Comparison of ENCODE assay signal across 8 cellular contexts in the genomic region with DNA sequence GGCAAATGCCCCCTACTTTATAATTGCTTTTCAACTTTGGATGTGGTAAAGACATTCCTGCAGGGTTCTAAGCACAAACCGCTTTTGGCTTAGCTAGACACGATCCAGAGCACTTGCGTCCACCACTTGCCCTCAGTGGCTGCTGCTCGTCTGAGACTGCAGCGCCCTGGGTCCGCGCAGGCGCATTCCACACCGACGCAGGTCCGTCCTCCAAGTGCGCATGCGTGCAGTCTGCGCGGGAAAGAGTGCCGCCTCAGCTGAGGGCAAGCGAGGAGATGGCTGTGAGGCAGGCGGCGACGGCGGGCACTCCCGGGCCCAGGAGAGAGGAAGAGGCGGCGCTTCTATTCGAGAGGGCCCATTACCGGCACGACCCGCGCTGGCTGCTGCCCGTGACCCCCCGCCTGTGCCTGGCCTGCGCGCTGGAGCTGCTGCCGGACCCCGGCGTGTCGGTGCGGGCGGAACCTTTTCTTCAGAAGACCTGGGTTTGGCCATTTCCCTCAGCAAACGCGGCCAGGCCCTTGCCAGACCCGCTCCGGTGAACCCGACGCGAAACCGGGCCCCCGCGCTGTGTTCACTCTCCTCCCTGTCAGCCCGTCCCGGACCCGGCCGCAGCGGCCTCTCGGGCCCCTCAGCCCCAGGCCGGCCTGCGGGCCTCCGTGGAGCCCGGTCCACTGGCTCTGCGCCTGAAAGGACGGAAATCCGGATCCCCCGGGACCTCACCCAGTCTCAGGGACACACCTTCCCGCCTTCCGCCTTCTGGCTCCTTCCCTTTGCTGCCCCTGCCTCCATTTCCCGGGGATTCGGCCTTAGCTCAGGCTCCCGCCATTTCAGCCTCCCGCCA. TPM values are rescaled to one million over a fixed set of nuclear protein-coding genes. Genes with fewer than 3 reads are reported as not detected.
DNase-seq lines count a peak whose midpoint lies in the region; ATAC-seq, FAIRE-seq and TF ChIP-seq lines count a peak whose summit lies in the region.

A gene with protein sequence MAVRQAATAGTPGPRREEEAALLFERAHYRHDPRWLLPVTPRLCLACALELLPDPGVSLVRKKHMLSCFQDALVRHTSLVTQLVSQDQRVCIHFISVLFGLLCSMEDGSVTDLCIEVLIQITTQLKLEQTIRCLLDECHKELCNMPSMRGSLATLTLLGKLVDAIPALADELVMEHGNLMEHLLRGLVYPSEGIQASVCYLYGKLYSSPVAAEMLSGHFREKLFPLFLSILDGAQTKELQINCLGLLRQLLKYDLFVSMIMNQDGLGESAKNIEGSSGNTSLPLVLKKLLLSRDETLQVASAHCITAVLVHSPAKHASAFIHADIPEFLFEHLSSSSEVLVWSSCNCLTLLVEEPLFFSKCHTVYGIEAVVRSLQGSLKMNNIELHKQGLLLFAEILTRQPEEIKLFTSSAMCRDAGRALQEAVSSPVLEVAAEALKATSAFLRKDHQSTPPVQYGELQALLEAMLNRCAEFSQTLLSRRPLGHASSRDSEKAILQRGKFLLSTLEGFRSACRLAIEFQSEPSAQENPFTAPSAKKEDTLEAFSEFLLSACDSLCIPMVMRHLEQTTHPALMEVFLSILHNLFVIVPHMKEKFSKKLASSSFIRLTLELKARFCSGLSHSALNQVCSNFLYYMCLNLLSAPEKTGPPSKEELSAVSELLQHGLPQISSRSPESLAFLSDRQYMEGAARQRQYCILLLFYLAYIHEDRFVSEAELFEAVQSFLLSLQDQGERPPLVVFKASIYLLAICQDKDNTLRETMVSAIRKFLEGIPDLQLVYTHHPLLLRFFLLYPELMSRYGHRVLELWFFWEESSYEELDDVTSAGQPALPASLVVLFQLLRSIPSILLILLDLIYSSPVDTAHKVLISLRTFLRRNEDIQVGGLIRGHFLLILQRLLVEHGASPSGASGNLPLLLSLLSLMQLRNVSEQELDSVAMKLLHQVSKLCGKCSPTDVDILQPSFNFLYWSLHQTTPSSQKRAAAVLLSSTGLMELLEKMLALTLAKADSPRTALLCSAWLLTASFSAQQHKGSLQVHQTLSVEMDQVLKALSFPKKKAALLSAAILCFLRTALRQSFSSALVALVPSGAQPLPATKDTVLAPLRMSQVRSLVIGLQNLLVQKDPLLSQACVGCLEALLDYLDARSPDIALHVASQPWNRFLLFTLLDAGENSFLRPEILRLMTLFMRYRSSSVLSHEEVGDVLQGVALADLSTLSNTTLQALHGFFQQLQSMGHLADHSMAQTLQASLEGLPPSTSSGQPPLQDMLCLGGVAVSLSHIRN (plus strand): TSS at position 240 of the 841 bp plus-strand sequence. CDS start 36 bp downstream, at position 276.

- no peak for TF ChIP-seq RAD21 in K562 (CRISPR knock-in tag; conservative IDR thresholded peaks at IDR 0.05 in 1 of 2, IDR thresholded peaks at IDR 0.05 in 1 of 2)

- H3K27ac Mint-ChIP-seq in WTC11 = no peak within 1 kb of the TSS

- CTCF ChIA-PET in WTC11 (lab: Charles Lee) = interaction anchor here (0.8 to 4.1 kb wide), 11 partner anchors 19 to 247 kb away, joined by 3 to 76 read pairs (median 5); a partner anchor contains a TSS
- CTCF ChIA-PET in K562 (lab: Yijun Ruan, JAX; ENCODE audit: low intra/inter-chr PET ratio) = no interaction called here

- no peak for TF ChIP-seq EP300 in K562 (IDR thresholded peaks at IDR 0.05; ENCODE audit: low read length)

- POLR2A ChIA-PET in WTC11 (lab: Charles Lee) = interaction anchor here (0.6 to 0.7 kb wide), 2 partner anchors 11 to 554 kb away, joined by 4 read pairs; a partner anchor contains a TSS
- POLR2A ChIA-PET in K562 (lab: Yijun Ruan, JAX) = interaction anchor here (0.6 to 3.0 kb wide), 4 partner anchors 12 to 276 kb away, joined by 3 to 26 read pairs (median 3); a partner anchor contains a TSS

- H3K27me3 ChIP-seq in K562 (ENCODE audit: control insufficient read depth in 2 of 2, insufficient read depth in 2 of 2, low read length in 2 of 2) = no peaks in the 10 kb centered on the region

- H3K36me3 ChIP-seq in K562 (ENCODE audit: control insufficient read depth, insufficient read depth, low read length) = no peaks in the 10 kb centered on the region

- no peak for FAIRE-seq in K562 (lab: Jason Lieb, UNC)

- no peaks in the 10 kb centered on the region for H3K9me3 ChIP-seq in K562 (replicated peaks; ENCODE audit: control insufficient read depth, insufficient read depth, low read depth, low read length)

- no peaks in the 10 kb centered on the region; the same call in none of the 2 replicates for H3K36me3 Mint-ChIP-seq in WTC11

- in situ Hi-C loops in K562 (cut with MboI) = loop anchor here (5.0 kb wide), 1 partner anchor 243 kb away; no protein-coding TSS in a partner anchor

- no peaks in the 10 kb centered on the region for H3K79me2 ChIP-seq in K562 (ENCODE audit: control insufficient read depth, insufficient read depth, low read length)

- DNase-seq in DMS153 treated with DMSO at 0.1 percent for 48 hours (lab: John Stamatoyannopoulos, UW; ENCODE audit: unreplicated experiment) = peak; percentile 67
- DNase-seq in WTC11 (ENCODE audit: low spot score) = peak; percentile 49
- no peak for DNase-seq in K562 (ENCODE audit: extremely low read depth in 1 of 4, low spot score in 3 of 4)
- peak; percentile 75 for DNase-seq in kidney tubule cell (ENCODE audit: low spot score)
- DNase-seq in stimulated activated CD4-positive, alpha-beta T cell treated with anti-CD3 and anti-CD28 coated beads, Interleukin-2, amount 100 ng/mL, for 48 hours = peak; percentile 89 to 94
- no peak for DNase-seq in NCI-H1694 (lab: John Stamatoyannopoulos, UW)
- DNase-seq in HuH-7 (ENCODE audit: low spot score) = no peak

- TF ChIP-seq POLR2A in K562 (conservative IDR thresholded peaks at IDR 0.05) = no peak

- H2AFZ ChIP-seq in K562 (ENCODE audit: low read depth, low read length) = no peak within 1 kb of the TSS

- no peaks in the 10 kb centered on the region; the same call in none of the 2 replicates for H4K20me1 ChIP-seq in K562 (replicated peaks; ENCODE audit: control insufficient read depth, insufficient read depth, low read length)

- H3K4me3 Mint-ChIP-seq in WTC11 = no peak within 1 kb of the TSS

- no peak within 1 kb of the TSS for H3K4me2 ChIP-seq in K562 (ENCODE audit: insufficient read depth, low read length)

- H3K9ac ChIP-seq in K562 (ENCODE audit: insufficient read depth in 1 of 2, low read depth in 2 of 2, low read length in 2 of 2) = no peak within 1 kb of the TSS

- H3K9me3 Mint-ChIP-seq in WTC11 = no peaks in the 10 kb centered on the region

- ATAC-seq in WTC11 (no peak), K562 (no peak), HG02884 (IDR thresholded peaks at IDR 0.05; ENCODE audit: unreplicated experiment) (no peak)

- H3K27ac ChIP-seq in K562 (ENCODE audit: extremely low read depth, low read depth, low read length) = no peak within 1 kb of the TSS

- intact Hi-C loops in K562 (cut with micrococcal nuclease) = loop anchor here (5.0 kb wide), 1 partner anchor 48 kb away; no protein-coding TSS in a partner anchor

- H3K4me3 ChIP-seq in K562 = no peak within 1 kb of the TSS

- H3K4me1 ChIP-seq in K562 (replicated peaks in 1 of 2; ENCODE audit: control insufficient read depth in 2 of 2, insufficient read depth in 2 of 2, low read length in 2 of 2) = peaks cover 2 to 18% of the 10 kb centered on the region in 2 experiments; a peak in 2 of 5 replicates

- H3K4me1 Mint-ChIP-seq in WTC11 = peaks cover 10% of the 10 kb centered on the region

- no peak for TF ChIP-seq CTCF in WTC11 (IDR thresholded peaks at IDR 0.05)
- TF ChIP-seq CTCF in K562 (IDR thresholded peaks at IDR 0.05 in 2 of 3, conservative IDR thresholded peaks at IDR 0.05 in 1 of 3; ENCODE audit: insufficient read depth in 2 of 3, low read depth in 1 of 3, low read length in 3 of 3) = no peak

- H3K27me3 Mint-ChIP-seq in WTC11 (ENCODE audit: low read depth) = peaks cover 34% of the 10 kb centered on the region

- BruUV-seq in K562 (replicated peaks; lab: Mats Ljungman, UMichigan) = no TSS peak

- no peaks in the 10 kb centered on the region for H3K9me1 ChIP-seq in K562 (ENCODE audit: control insufficient read depth, insufficient read depth, low read length)

- WGBS in K562 (ENCODE audit: insufficient coverage, low coverage, missing lambda C conversion rate) = 76% methylated on average over 19 of the region's 69 CpGs

TF ChIP-seq in K562, 482 proteins besides CTCF, POLR2A, EP300 and RAD21:
- no peak for TF ChIP-seq FUS (optimal IDR thresholded peaks at IDR 0.05; ENCODE audit: low read depth, low read length)
- TF ChIP-seq POLR2G (IDR thresholded peaks at IDR 0.05; ENCODE audit: low read depth, low read length) = peak; percentile 36
- TF ChIP-seq MEF2A (IDR thresholded peaks at IDR 0.05; ENCODE audit: control insufficient read depth, low read depth, low read length) = no peak
- TF ChIP-seq, protein P1, sequence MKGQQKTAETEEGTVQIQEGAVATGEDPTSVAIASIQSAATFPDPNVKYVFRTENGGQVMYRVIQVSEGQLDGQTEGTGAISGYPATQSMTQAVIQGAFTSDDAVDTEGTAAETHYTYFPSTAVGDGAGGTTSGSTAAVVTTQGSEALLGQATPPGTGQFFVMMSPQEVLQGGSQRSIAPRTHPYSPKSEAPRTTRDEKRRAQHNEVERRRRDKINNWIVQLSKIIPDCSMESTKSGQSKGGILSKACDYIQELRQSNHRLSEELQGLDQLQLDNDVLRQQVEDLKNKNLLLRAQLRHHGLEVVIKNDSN (CRISPR knock-in tag; IDR thresholded peaks at IDR 0.05) = no peak

RNA-seq across cellular contexts. Expression of the gene that starts here (rescaled TPM):
- total RNA-seq in WTC11 (2021) (0.16 to 1.1 TPM (median 0.35 TPM) in 3 replicates), K562 (2014; rRNA removed) (0.18 TPM in 1 of 2 replicates, not detected in the other), K562 (2014; rRNA removed; fragmentation: Illumina TruSeq; extraction: Trizol) (not detected in 2 replicates), K562 (2015; rRNA removed; fragmentation: Illumina TruSeq; extraction: Trizol) (0.75 TPM in 1 of 2 replicates, not detected in the other), K562 (2021) (0.31 and 0.47 TPM in 2 replicates)
- total RNA-seq in K562 (2011; cell fraction: chromatin; rRNA removed; ENCODE audit: low replicate concordance) = 0.48 TPM in 1 of 2 replicates, not detected in the other
- total RNA-seq in K562 (2011; cell fraction: nucleolus; rRNA removed) = 0.39 TPM in 1 of 2 replicates, not detected in the other
- 1.6 TPM in 1 of 2 replicates, not detected in the other for total RNA-seq in K562 (2011; cell fraction: nucleoplasm; rRNA removed)
- polyA plus RNA-seq in K562 (2011; rRNA removed) (0.33 and 0.61 TPM in 2 replicates), K562 (2014; fragmentation: Illumina TruSeq; extraction: Trizol) (0.16 and 0.17 TPM in 2 replicates), K562 (2014; fragmentation: Nextera tagmentation; extraction: Ambion mirVana) (under 1 TPM; 0.08 to 0.18 TPM), K562 (2014; rRNA removed) (0.15 and 0.68 TPM in 2 replicates)
- 0.73 and 2.2 TPM in 2 replicates for polyA plus RNA-seq in K562 (2011; cell fraction: cytosol; rRNA removed)
- polyA plus RNA-seq in K562 (2011; cell fraction: nucleus; rRNA removed) = 0.81 and 1.1 TPM in 2 replicates
- polyA plus RNA-seq in K562 (2012) = 0.66 and 1.2 TPM in 2 replicates
- polyA minus RNA-seq in K562 (2011; rRNA and poly(A)+ RNA removed) = 0.25 and 0.27 TPM in 2 replicates
- polyA minus RNA-seq in K562 (2011; cell fraction: cytosol; rRNA and poly(A)+ RNA removed) = not detected in 2 replicates
- polyA minus RNA-seq in K562 (2011; cell fraction: nucleus; rRNA and poly(A)+ RNA removed) = 0.40 and 1.2 TPM in 2 replicates

Comparison
In these comparisons a context has a peak if more than half of its experiments do, and no peak if none do; other contexts are left out.
1. DNase-seq: peak in DMS153 treated with DMSO at 0.1 percent for 48 hours (single experiment), WTC11 (single experiment), kidney tubule cell (single experiment) and stimulated activated CD4-positive, alpha-beta T cell treated with anti-CD3 and anti-CD28 coated beads, Interleukin-2, amount 100 ng/mL, for 48 hours (2 of 2); none in K562 (0 of 4), NCI-H1694 (single experiment) and HuH-7 (single experiment).